In genomic region chr15:35379972-35380371, GRCh38 we compare ENCODE assay signal across 23 cellular contexts.
DNase-seq lines count a peak whose midpoint lies in the region; ATAC-seq and TF ChIP-seq lines count a peak whose summit lies in the region.
"Had no signal": no experiment of that assay in that cellular context is flagged by ENCODE, and none has a peak within 500 bp of the region (broad histone marks: within the 10 kb centered on the region; RNA-seq: fewer than 3 reads in every experiment).

No MANE protein-coding gene starts in this region.

- no peak overlapping the region for H4K91ac ChIP-seq in mesenchymal stem cell (ENCODE audit: low read length)

- TF ChIP-seq CTCF in endodermal cell (conservative IDR thresholded peaks at IDR 0.05), result no peak

- peaks cover 16% of the 10 kb centered on the region for H3K4me1 Mint-ChIP-seq in endodermal cell
- H3K4me1 Mint-ChIP-seq: H9, IgD-negative memory B cell had no signal

- no peak overlapping the region for H3K9ac ChIP-seq in endodermal cell (ENCODE audit: extremely low read depth, low read length, poor library complexity, severe bottlenecking)
- no peak overlapping the region for H3K9ac ChIP-seq in mesenchymal stem cell (ENCODE audit: low read length)

- H2BK12ac ChIP-seq in mesenchymal stem cell (ENCODE audit: low read length in 2 of 2), result peak overlapping the region in 1 of 2 experiments; percentile 31

- no peak overlapping the region for H3K4me3 Mint-ChIP-seq in endodermal cell
- H3K4me3 Mint-ChIP-seq: CD8-positive, alpha-beta T cell; H9; IgD-negative memory B cell had no signal

- H3K4me2 ChIP-seq in mesenchymal stem cell (ENCODE audit: low read length, poor library complexity, severe bottlenecking), result no peak overlapping the region

- DNase-seq in EH (ENCODE audit: low read depth) (peak; percentile 9), M059J (ENCODE audit: low read depth) (peak; percentile 3), endodermal cell (peak; percentile 38), mesenchymal stem cell (no peak), aorta (no peak), right cardiac atrium (no peak)
- DNase-seq: AML-193; C1 segment of cervical spinal cord; CD8-positive, alpha-beta T cell; DMS153; GDM1; H9; MV-4-11; NCI-H1105 treated with DMSO at 0.1 percent for 48 hours; NCI-H2081; NCI-H2171; NCI-H345; NCI-H524; NCI-H82; Right ventricle myocardium superior had no signal

- H3K27me3 ChIP-seq in endodermal cell (ENCODE audit: control insufficient read depth, insufficient read depth, low read length, poor library complexity, severe bottlenecking) (no peaks in the 10 kb centered on the region), mesenchymal stem cell (ENCODE audit: control insufficient read depth in 1 of 2, insufficient read depth in 1 of 2, low read length in 2 of 2) (no peaks in the 10 kb centered on the region), aorta (ENCODE audit: control insufficient read depth in 1 of 2, insufficient read depth in 2 of 2, low read length in 1 of 2) (no peaks in the 10 kb centered on the region), right cardiac atrium (ENCODE audit: control insufficient read depth, insufficient read depth) (no peaks in the 10 kb centered on the region)

- H2BK120ac ChIP-seq in mesenchymal stem cell (ENCODE audit: low read depth, low read length), result no peak overlapping the region

- H3K27me3 Mint-ChIP-seq in endodermal cell (ENCODE audit: insufficient read depth), result no peaks in the 10 kb centered on the region
- H3K27me3 Mint-ChIP-seq: IgD-negative memory B cell had no signal

- intact Hi-C loops in aorta (cut with DNase I) (no loop called here), right cardiac atrium (cut with DNase I) (no loop called here)

- ATAC-seq in GM21723 (IDR thresholded peaks at IDR 0.05; ENCODE audit: unreplicated experiment) (no peak), aorta (ENCODE audit: low FRiP score) (no peak), right cardiac atrium (no peak), HG03520 (IDR thresholded peaks at IDR 0.05; ENCODE audit: unreplicated experiment) (no peak)
- ATAC-seq: CD8-positive, alpha-beta T cell had no signal

- H3K27ac ChIP-seq in endodermal cell (ENCODE audit: low read depth, low read length) (no peak overlapping the region), mesenchymal stem cell (ENCODE audit: low read length, poor library complexity, severe bottlenecking) (peak overlapping the region; percentile 4), aorta (ENCODE audit: low read depth in 1 of 2, low read length in 2 of 2) (no peak overlapping the region), right cardiac atrium (ENCODE audit: low read length) (no peak overlapping the region)

- H3K36me3 Mint-ChIP-seq in endodermal cell (ENCODE audit: low read depth), result peaks cover 15% of the 10 kb centered on the region

- no peak overlapping the region for H2BK5ac ChIP-seq in mesenchymal stem cell (ENCODE audit: low read depth, low read length, poor library complexity, severe bottlenecking)

- no peak overlapping the region for H2AFZ ChIP-seq in mesenchymal stem cell (ENCODE audit: low read depth, low read length)

- peaks cover 13% of the 10 kb centered on the region for H3K9me3 Mint-ChIP-seq in endodermal cell

- H3K4me3 ChIP-seq in endodermal cell (ENCODE audit: low read length) (no peak overlapping the region), mesenchymal stem cell (ENCODE audit: insufficient read depth in 1 of 2, low read depth in 1 of 2, low read length in 2 of 2) (no peak overlapping the region), aorta (ENCODE audit: low read length in 2 of 2) (no peak overlapping the region), right cardiac atrium (ENCODE audit: low read length) (no peak overlapping the region)

- H2BK15ac ChIP-seq in mesenchymal stem cell (ENCODE audit: low read depth, poor library complexity, severe bottlenecking), result no peak overlapping the region

- H3K4ac ChIP-seq in mesenchymal stem cell (ENCODE audit: low read depth in 1 of 2, low read length in 2 of 2), result no peak overlapping the region

- no peak overlapping the region for H2AK5ac ChIP-seq in mesenchymal stem cell (ENCODE audit: low read length, severe bottlenecking)

- no peaks in the 10 kb centered on the region for H3K79me1 ChIP-seq in mesenchymal stem cell (replicated peaks; ENCODE audit: low read length, poor library complexity, severe bottlenecking)

- no peak overlapping the region for H3K23ac ChIP-seq in mesenchymal stem cell (ENCODE audit: low read length in 2 of 2)

- H3K14ac ChIP-seq in mesenchymal stem cell (ENCODE audit: low read length in 2 of 2), result no peak overlapping the region

- no peaks in the 10 kb centered on the region for H3K4me1 ChIP-seq in endodermal cell (ENCODE audit: control insufficient read depth, insufficient read depth, low read length)
- no peaks in the 10 kb centered on the region for H3K4me1 ChIP-seq in mesenchymal stem cell (ENCODE audit: control insufficient read depth, insufficient read depth, low read depth, low read length)
- no peaks in the 10 kb centered on the region for H3K4me1 ChIP-seq in aorta (ENCODE audit: control insufficient read depth in 1 of 2, insufficient read depth in 2 of 2, low read length in 2 of 2)
- H3K4me1 ChIP-seq in right cardiac atrium (ENCODE audit: control insufficient read depth, insufficient read depth, low read length), result no peaks in the 10 kb centered on the region

- WGBS in endodermal cell (ENCODE audit: insufficient coverage in 1 of 2, insufficient read length in 1 of 2), 2 experiments, result 81 to 100% methylated on average over 1 of the region's 1 CpG
- WGBS in mesenchymal stem cell, result 100% methylated on average over 1 of the region's 1 CpG
- WGBS in aorta, 2 donors, result 93 to 96% methylated on average over 1 of the region's 1 CpG
- 94% methylated on average over 1 of the region's 1 CpG for WGBS in right cardiac atrium

- no peak overlapping the region for H3K18ac ChIP-seq in mesenchymal stem cell (ENCODE audit: low read depth in 1 of 2, low read length in 2 of 2)

- no peaks in the 10 kb centered on the region for H3K36me3 ChIP-seq in endodermal cell (ENCODE audit: control insufficient read depth, insufficient read depth, low read length)
- peaks cover 0 to 7% of the 10 kb centered on the region in 2 experiments for H3K36me3 ChIP-seq in mesenchymal stem cell (ENCODE audit: control insufficient read depth in 1 of 2, insufficient read depth in 2 of 2, low read depth in 1 of 2, low read length in 2 of 2)
- H3K36me3 ChIP-seq in aorta (ENCODE audit: control insufficient read depth in 1 of 2, insufficient read depth in 2 of 2, low read length in 1 of 2), result no peaks in the 10 kb centered on the region

- H4K8ac ChIP-seq in mesenchymal stem cell (ENCODE audit: low read length), result no peak overlapping the region

- no peaks in the 10 kb centered on the region for H3K9me3 ChIP-seq in endodermal cell (ENCODE audit: control insufficient read depth, low read length)
- H3K9me3 ChIP-seq in mesenchymal stem cell (ENCODE audit: control insufficient read depth, low read length), result no peaks in the 10 kb centered on the region
- H3K9me3 ChIP-seq in aorta (ENCODE audit: control insufficient read depth, low read length), result no peaks in the 10 kb centered on the region
- H3K9me3 ChIP-seq in right cardiac atrium (ENCODE audit: control insufficient read depth, low read length), result no peaks in the 10 kb centered on the region

- H3K27ac Mint-ChIP-seq in endodermal cell, result no peak overlapping the region
- H3K27ac Mint-ChIP-seq: CD8-positive, alpha-beta T cell; IgD-negative memory B cell had no signal

Comparison
In these comparisons a context has a peak if more than half of its experiments do, and no peak if none do; other contexts are left out.
1. DNase-seq: peak in EH (single experiment), M059J (single experiment) and endodermal cell (single experiment); none in mesenchymal stem cell (single experiment), aorta (0 of 2) and right cardiac atrium (0 of 3).